15 cellular contexts compared by ENCODE assay signal in the genomic region with DNA sequence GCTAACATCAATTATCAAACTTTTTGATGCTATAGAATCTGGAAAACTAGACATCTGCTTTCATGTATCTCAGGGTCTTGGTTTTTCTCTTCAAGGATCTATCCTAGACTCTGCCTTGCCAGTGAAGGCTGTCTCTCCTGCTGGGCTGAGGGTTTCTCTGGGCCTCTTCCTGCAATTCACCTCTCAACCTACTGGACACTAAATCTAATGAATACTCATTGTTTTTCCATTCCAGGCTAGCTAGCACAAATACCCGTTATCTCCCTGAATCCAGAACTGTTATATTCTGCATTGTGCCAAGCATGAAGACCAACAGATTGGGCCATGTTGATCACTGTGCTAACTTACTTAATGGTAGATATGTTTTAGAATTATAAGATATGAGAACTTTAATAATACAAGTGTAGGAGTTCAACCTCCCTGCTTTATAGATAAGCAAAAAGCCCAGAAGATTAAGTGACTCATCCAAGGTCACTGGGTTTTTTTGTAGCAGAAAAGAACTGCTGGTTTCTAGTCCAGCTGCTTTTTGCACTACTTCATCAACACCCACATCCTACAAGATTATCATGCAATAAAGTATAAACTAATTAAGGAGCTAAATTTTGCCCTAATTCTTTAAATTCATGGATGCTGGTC. TPM values are rescaled to one million over a fixed set of nuclear protein-coding genes. Genes with fewer than 3 reads are reported as not detected.
DNase-seq lines count a peak whose midpoint lies in the region; ATAC-seq, FAIRE-seq and TF ChIP-seq lines count a peak whose summit lies in the region.
"Had no signal": no experiment of that assay in that cellular context is flagged by ENCODE, and none has a peak within 500 bp of the region (broad histone marks: within the 10 kb centered on the region; RNA-seq: fewer than 3 reads in every experiment).

No MANE protein-coding gene starts in this region.

- CTCF ChIA-PET in activated CD8-positive, alpha-beta memory T cell treated with anti-CD3 and anti-CD28 coated beads, Interleukin-2, amount 10 ng/mL, durations not matched to agents 7 days and 5 days (lab: Charles Lee): interaction anchor here (0.6 to 4.7 kb wide), 4 partner anchors 11 to 100 kb away, joined by 3 to 37 read pairs (median 9); no protein-coding TSS in a partner anchor
- CTCF ChIA-PET in endothelial cell of umbilical vein (lab: Charles Lee): interaction anchor here (0.5 to 2.3 kb wide), 7 partner anchors 20 to 100 kb away, joined by 3 to 11 read pairs (median 4); no protein-coding TSS in a partner anchor

- dilution Hi-C loops in endothelial cell of umbilical vein (cut with MboI; ENCODE audit: extremely low pct_ligation_motif_present, low sequenced_read_pairs): no loop called here

- no peak overlapping the region for H3K4me3 Mint-ChIP-seq in activated CD8-positive, alpha-beta memory T cell treated with anti-CD3 and anti-CD28 coated beads, Interleukin-2, amount 10 ng/mL, durations not matched to agents 7 days and 5 days
- H3K4me3 Mint-ChIP-seq in activated T-helper 1 cell treated with anti-CD3 and anti-CD28 coated beads, Interleukin-12 subunit alpha, Interleukin-12 subunit beta, Interleukin-2, Interleukin-4 antibody, amounts not matched to agents 30 ng/mL and 10 ng/mL and 1 ng/mL, durations not matched to agents 14 hours and 24 hours and 36 hours: peak overlapping the region; percentile 43
- no peak overlapping the region for H3K4me3 Mint-ChIP-seq in stimulated activated naive B cell treated with anti-CD40 and anti-IgM and Interleukin-4, amounts not matched to agents 10 μg/mL and 1 μg/mL and 100 μg/mL, for 72 hours

- H3K4me1 Mint-ChIP-seq in activated CD8-positive, alpha-beta memory T cell treated with anti-CD3 and anti-CD28 coated beads, Interleukin-2, amount 10 ng/mL, durations not matched to agents 7 days and 5 days: peaks cover 48% of the 10 kb centered on the region
- peaks cover 49% of the 10 kb centered on the region for H3K4me1 Mint-ChIP-seq in activated T-helper 1 cell treated with anti-CD3 and anti-CD28 coated beads, Interleukin-12 subunit alpha, Interleukin-12 subunit beta, Interleukin-2, Interleukin-4 antibody, amounts not matched to agents 30 ng/mL and 10 ng/mL and 1 ng/mL, durations not matched to agents 14 hours and 24 hours and 36 hours (ENCODE audit: low read depth)
- peaks cover 16 to 36% of the 10 kb centered on the region in 2 donors for H3K4me1 Mint-ChIP-seq in stimulated activated naive B cell treated with anti-CD40 and anti-IgM and Interleukin-4, amounts not matched to agents 10 μg/mL and 1 μg/mL and 100 μg/mL, for 72 hours

- no peaks in the 10 kb centered on the region for H3K9me3 ChIP-seq in endothelial cell of umbilical vein (replicated peaks; ENCODE audit: control insufficient read depth, insufficient read depth, low read length)
- H3K9me3 ChIP-seq: esophagus muscularis mucosa, upper lobe of left lung had no signal

- FAIRE-seq in endothelial cell of umbilical vein (lab: Jason Lieb, UNC): peak; percentile 15

- no peaks in the 10 kb centered on the region for H3K36me3 ChIP-seq in endothelial cell of umbilical vein (ENCODE audit: control insufficient read depth in 2 of 2, extremely low read depth in 1 of 2, insufficient read depth in 2 of 2, low read length in 2 of 2)

- H3K9me1 ChIP-seq in endothelial cell of umbilical vein (replicated peaks; ENCODE audit: control insufficient read depth, extremely low read depth, insufficient read depth, low read length): no peaks in the 10 kb centered on the region

- H3K9ac ChIP-seq in endothelial cell of umbilical vein (replicated peaks; ENCODE audit: extremely low read depth, insufficient read depth, low read length): no peak overlapping the region

- peak overlapping the region; percentile 28 for H3K27ac Mint-ChIP-seq in activated CD8-positive, alpha-beta memory T cell treated with anti-CD3 and anti-CD28 coated beads, Interleukin-2, amount 10 ng/mL, durations not matched to agents 7 days and 5 days
- H3K27ac Mint-ChIP-seq in activated T-helper 1 cell treated with anti-CD3 and anti-CD28 coated beads, Interleukin-12 subunit alpha, Interleukin-12 subunit beta, Interleukin-2, Interleukin-4 antibody, amounts not matched to agents 30 ng/mL and 10 ng/mL and 1 ng/mL, durations not matched to agents 14 hours and 24 hours and 36 hours: no peak overlapping the region
- peak overlapping the region; percentile 38 for H3K27ac Mint-ChIP-seq in stimulated activated naive B cell treated with anti-CD40 and anti-IgM and Interleukin-4, amounts not matched to agents 10 μg/mL and 1 μg/mL and 100 μg/mL, for 72 hours

- H3K27me3 Mint-ChIP-seq in activated CD8-positive, alpha-beta memory T cell treated with anti-CD3 and anti-CD28 coated beads, Interleukin-2, amount 10 ng/mL, durations not matched to agents 7 days and 5 days: no peaks in the 10 kb centered on the region
- no peaks in the 10 kb centered on the region for H3K27me3 Mint-ChIP-seq in activated T-helper 1 cell treated with anti-CD3 and anti-CD28 coated beads, Interleukin-12 subunit alpha, Interleukin-12 subunit beta, Interleukin-2, Interleukin-4 antibody, amounts not matched to agents 30 ng/mL and 10 ng/mL and 1 ng/mL, durations not matched to agents 14 hours and 24 hours and 36 hours (ENCODE audit: insufficient read depth)
- H3K27me3 Mint-ChIP-seq in stimulated activated naive B cell treated with anti-CD40 and anti-IgM and Interleukin-4, amounts not matched to agents 10 μg/mL and 1 μg/mL and 100 μg/mL, for 72 hours: no peaks in the 10 kb centered on the region

- peaks cover 20% of the 10 kb centered on the region for H3K36me3 Mint-ChIP-seq in activated CD8-positive, alpha-beta memory T cell treated with anti-CD3 and anti-CD28 coated beads, Interleukin-2, amount 10 ng/mL, durations not matched to agents 7 days and 5 days
- H3K36me3 Mint-ChIP-seq in activated T-helper 1 cell treated with anti-CD3 and anti-CD28 coated beads, Interleukin-12 subunit alpha, Interleukin-12 subunit beta, Interleukin-2, Interleukin-4 antibody, amounts not matched to agents 30 ng/mL and 10 ng/mL and 1 ng/mL, durations not matched to agents 14 hours and 24 hours and 36 hours (ENCODE audit: low read depth): peaks cover 8% of the 10 kb centered on the region
- peaks cover 16 to 20% of the 10 kb centered on the region in 2 donors for H3K36me3 Mint-ChIP-seq in stimulated activated naive B cell treated with anti-CD40 and anti-IgM and Interleukin-4, amounts not matched to agents 10 μg/mL and 1 μg/mL and 100 μg/mL, for 72 hours

- BruUV-seq in endothelial cell of umbilical vein (replicated peaks; lab: Mats Ljungman, UMichigan): no TSS peak

- no peaks in the 10 kb centered on the region for H3K9me3 Mint-ChIP-seq in activated CD8-positive, alpha-beta memory T cell treated with anti-CD3 and anti-CD28 coated beads, Interleukin-2, amount 10 ng/mL, durations not matched to agents 7 days and 5 days (ENCODE audit: low read depth)
- H3K9me3 Mint-ChIP-seq in activated T-helper 1 cell treated with anti-CD3 and anti-CD28 coated beads, Interleukin-12 subunit alpha, Interleukin-12 subunit beta, Interleukin-2, Interleukin-4 antibody, amounts not matched to agents 30 ng/mL and 10 ng/mL and 1 ng/mL, durations not matched to agents 14 hours and 24 hours and 36 hours: no peaks in the 10 kb centered on the region
- H3K9me3 Mint-ChIP-seq in stimulated activated naive B cell treated with anti-CD40 and anti-IgM and Interleukin-4, amounts not matched to agents 10 μg/mL and 1 μg/mL and 100 μg/mL, for 72 hours: peaks cover 0 to 2% of the 10 kb centered on the region in 2 donors

- H2AFZ ChIP-seq in endothelial cell of umbilical vein (ENCODE audit: low read depth, low read length): no peak overlapping the region
- H2AFZ ChIP-seq: hepatocyte had no signal

- no peak for ATAC-seq in activated CD8-positive, alpha-beta memory T cell treated with anti-CD3 and anti-CD28 coated beads, Interleukin-2, amount 10 ng/mL, durations not matched to agents 7 days and 5 days
- ATAC-seq in stimulated activated naive B cell treated with anti-CD40 and anti-IgM and Interleukin-4, amounts not matched to agents 10 μg/mL and 1 μg/mL and 100 μg/mL, for 72 hours (replicated peaks): no peak

- peak overlapping the region; percentile 10 for H3K4me2 ChIP-seq in endothelial cell of umbilical vein (ENCODE audit: insufficient read depth, low read length)
- H3K4me2 ChIP-seq: hepatocyte had no signal

- H3K27me3 ChIP-seq in endothelial cell of umbilical vein (ENCODE audit: control insufficient read depth in 2 of 2, insufficient read depth in 2 of 2, low read length in 2 of 2): no peaks in the 10 kb centered on the region
- H3K27me3 ChIP-seq: esophagus muscularis mucosa, hepatocyte, upper lobe of left lung had no signal

- H3K4me3 ChIP-seq in endothelial cell of umbilical vein (replicated peaks in 1 of 3; ENCODE audit: insufficient read depth in 1 of 3, low read depth in 1 of 3, low read length in 3 of 3): no peak overlapping the region
- H3K4me3 ChIP-seq: esophagus muscularis mucosa, hepatocyte, upper lobe of left lung had no signal

- peaks cover 39% of the 10 kb centered on the region for H3K79me2 ChIP-seq in endothelial cell of umbilical vein (ENCODE audit: control insufficient read depth, insufficient read depth, low read length)

- no peak for TF ChIP-seq POLR2A in endothelial cell of umbilical vein (IDR thresholded peaks at IDR 0.05; ENCODE audit: low read depth, low read length)

- POLR2A ChIA-PET in endothelial cell of umbilical vein (lab: Charles Lee): interaction anchor here (1.3 kb wide), 1 partner anchor 31 kb away, joined by 3 read pairs; no protein-coding TSS in a partner anchor

- H3K4me1 ChIP-seq in endothelial cell of umbilical vein (ENCODE audit: control insufficient read depth, extremely low read depth, insufficient read depth, low read length): peaks cover 13% of the 10 kb centered on the region

- H3K27ac ChIP-seq in endothelial cell of umbilical vein (ENCODE audit: insufficient read depth, low read depth, low read length): no peak overlapping the region
- H3K27ac ChIP-seq: esophagus muscularis mucosa, hepatocyte, upper lobe of left lung had no signal

- no peak for TF ChIP-seq CTCF in endothelial cell of umbilical vein (IDR thresholded peaks at IDR 0.05; ENCODE audit: extremely low read depth in 1 of 2, insufficient read depth in 1 of 2, low read depth in 1 of 2, low read length in 2 of 2)

- intact Hi-C loops in activated T-helper 1 cell treated with anti-CD3 and anti-CD28 coated beads, Interleukin-12 subunit alpha, Interleukin-12 subunit beta, Interleukin-2, Interleukin-4 antibody, amounts not matched to agents 30 ng/mL and 10 ng/mL and 1 ng/mL, durations not matched to agents 14 hours and 24 hours and 36 hours (cut with micrococcal nuclease): no loop called here
- intact Hi-C loops in endothelial cell of umbilical vein (cut with micrococcal nuclease): no loop called here
- intact Hi-C loops in head of caudate nucleus (cut with DNase I): loop anchor here (10.0 kb wide), 1 partner anchor 98 kb away; no protein-coding TSS in a partner anchor

- H4K20me1 ChIP-seq in endothelial cell of umbilical vein (replicated peaks; ENCODE audit: control insufficient read depth, extremely low read depth, insufficient read depth, low read length): no peaks in the 10 kb centered on the region

- no peak for DNase-seq in activated CD8-positive, alpha-beta memory T cell treated with anti-CD3 and anti-CD28 coated beads, Interleukin-2, amount 10 ng/mL, durations not matched to agents 7 days and 5 days
- no peak for DNase-seq in activated CD8-positive, alpha-beta memory T cell treated with anti-CD3 and anti-CD28 coated beads for 24 hours
- no peak for DNase-seq in activated T-helper 1 cell treated with anti-CD3 and anti-CD28 coated beads, Interleukin-12 subunit alpha, Interleukin-12 subunit beta, Interleukin-2, Interleukin-4 antibody, amounts not matched to agents 30 ng/mL and 10 ng/mL and 1 ng/mL, durations not matched to agents 14 hours and 24 hours and 36 hours (ENCODE audit: low spot score)
- peak; percentile 76 for DNase-seq in endothelial cell of umbilical vein (ENCODE audit: low read depth, low spot score)
- no peak for DNase-seq in stimulated activated naive B cell treated with anti-CD40 and anti-IgM and Interleukin-4, amounts not matched to agents 10 μg/mL and 1 μg/mL and 100 μg/mL, for 72 hours
- no peak for DNase-seq in head of caudate nucleus
- no peak for DNase-seq in mesenteric fat pad (ENCODE audit: low spot score)
- DNase-seq in COLO668 (lab: John Stamatoyannopoulos, UW; ENCODE audit: unreplicated experiment): no peak
- DNase-seq: Calu3; left cardiac atrium; SHP77; stimulated activated CD4-positive, alpha-beta T cell treated with anti-CD3 and anti-CD28 coated beads, Interleukin-15, amount 100 ng/mL, for 24 hours; upper lobe of left lung had no signal

RNA-seq across cellular contexts. Expression of gene RNF38, which starts 56.5 kb away (rescaled TPM):
- total RNA-seq in activated CD8-positive, alpha-beta memory T cell treated with anti-CD3 and anti-CD28 coated beads, Interleukin-2, amount 10 ng/mL, durations not matched to agents 7 days and 5 days: 10 to 100 TPM; 41.4 to 51.9 TPM
- total RNA-seq in activated T-helper 1 cell treated with anti-CD3 and anti-CD28 coated beads, Interleukin-12 subunit alpha, Interleukin-12 subunit beta, Interleukin-2, Interleukin-4 antibody, amounts not matched to agents 30 ng/mL and 10 ng/mL and 1 ng/mL, durations not matched to agents 14 hours and 24 hours and 36 hours: 31.5 and 35.0 TPM in 2 replicates
- 36.7 and 47.2 TPM in 2 replicates for total RNA-seq in endothelial cell of umbilical vein
- 36.7 and 37.4 TPM in 2 replicates for polyA plus RNA-seq in endothelial cell of umbilical vein
- 23.0 and 30.5 TPM in 2 replicates for polyA plus RNA-seq in endothelial cell of umbilical vein (2011; cell fraction: cytosol; rRNA removed)
- polyA plus RNA-seq in endothelial cell of umbilical vein (2011; cell fraction: nucleus; rRNA removed): 31.5 and 33.5 TPM in 2 replicates
- polyA plus RNA-seq in endothelial cell of umbilical vein (2012): 19.2 and 23.2 TPM in 2 replicates
- 89.2 and 99.3 TPM in 2 replicates for polyA minus RNA-seq in endothelial cell of umbilical vein
- 13.4 TPM for polyA minus RNA-seq in endothelial cell of umbilical vein (2011; cell fraction: cytosol; rRNA and poly(A)+ RNA removed)
- polyA minus RNA-seq in endothelial cell of umbilical vein (2011; cell fraction: nucleus; rRNA and poly(A)+ RNA removed): 35.6 and 46.8 TPM in 2 replicates
- total RNA-seq in mesenteric fat pad: 31.3 TPM
